21 cellular contexts compared by ENCODE assay signal in genomic region chr16:12305081-12305596, GRCh38.
DNase-seq lines count a peak whose midpoint lies in the region; ATAC-seq, FAIRE-seq and TF ChIP-seq lines count a peak whose summit lies in the region.
"Had no signal": no experiment of that assay in that cellular context is flagged by ENCODE, and none has a peak within 500 bp of the region (broad histone marks: within the 10 kb centered on the region; RNA-seq: fewer than 3 reads in every experiment).

No MANE protein-coding gene starts in this region.

- H3K9me2 ChIP-seq in OCI-LY1 (ENCODE audit: low read depth, low read length), result no peaks in the 10 kb centered on the region

- H3K27ac ChIP-seq in OCI-LY1 (ENCODE audit: low read depth, low read length, poor library complexity, severe bottlenecking), result peak overlapping the region; percentile 75
- H3K27ac ChIP-seq in small intestine (ENCODE audit: low read depth in 1 of 2, low read length in 1 of 2), result no peak overlapping the region

- peak overlapping the region; percentile 17; the same call in 1 of the 2 replicates for H3K9ac ChIP-seq in OCI-LY1 (ENCODE audit: low read length)

- no peaks in the 10 kb centered on the region for H4K20me1 ChIP-seq in OCI-LY1 (ENCODE audit: insufficient read depth, low read length)

- DNase-seq in NCI-H1105 treated with DMSO at 0.1 percent for 48 hours (lab: John Stamatoyannopoulos, UW), result peak; percentile 47
- peak; percentile 36 for DNase-seq in small intestine
- no peak for DNase-seq in COLO668 (lab: John Stamatoyannopoulos, UW; ENCODE audit: unreplicated experiment)
- no peak for DNase-seq in NCI-H2029 treated with DMSO at 0.1 percent for 48 hours (lab: John Stamatoyannopoulos, UW)
- DNase-seq: ACHN; BE2C; C1 segment of cervical spinal cord; Caco-2; CD4-positive, CD25-positive, alpha-beta regulatory T cell; CD8-positive, alpha-beta memory T cell; DMS79; GDM1; HFFc6 had no signal

- TF ChIP-seq CTCF in OCI-LY1 (IDR thresholded peaks at IDR 0.05; ENCODE audit: low read length), result no peak

- H3F3A ChIP-seq in OCI-LY1 (ENCODE audit: insufficient read depth, low read length), result no peaks in the 10 kb centered on the region

- H3K4me1 ChIP-seq in OCI-LY1 (ENCODE audit: insufficient read depth, low read length, severe bottlenecking) (peaks cover 77% of the 10 kb centered on the region), small intestine (ENCODE audit: control insufficient read depth in 2 of 2, insufficient read depth in 1 of 2, low read depth in 1 of 2, low read length in 1 of 2) (no peaks in the 10 kb centered on the region)
- H3K4me1 ChIP-seq: Caco-2 had no signal

- no peaks in the 10 kb centered on the region; the same call in 1 of the 2 replicates for H3K79me2 ChIP-seq in OCI-LY1 (ENCODE audit: insufficient read depth, low read length)

- no peak overlapping the region for H3K4me2 ChIP-seq in OCI-LY1 (ENCODE audit: low read length)
- H3K4me2 ChIP-seq: GM23338 had no signal

- no peak overlapping the region for H3K4me3 ChIP-seq in OCI-LY1 (ENCODE audit: low read depth, low read length, poor library complexity, severe bottlenecking)
- no peak overlapping the region for H3K4me3 ChIP-seq in small intestine (ENCODE audit: low read depth in 1 of 2, low read length in 2 of 2)
- H3K4me3 ChIP-seq: GM23338 had no signal

- H3K36me3 ChIP-seq in OCI-LY1 (ENCODE audit: insufficient read depth, low read length), result peaks cover 64% of the 10 kb centered on the region
- no peaks in the 10 kb centered on the region for H3K36me3 ChIP-seq in small intestine (ENCODE audit: control insufficient read depth in 2 of 2, insufficient read depth in 2 of 2, low read length in 2 of 2)
- H3K36me3 ChIP-seq: BE2C had no signal

- WGBS in small intestine, 3 donors, result 37 to 74% (median 47%) methylated on average over 9 of the region's 9 CpGs

- FAIRE-seq in small intestine (lab: Jason Lieb, UNC), result no peak
- FAIRE-seq: A204.1, D721Med, H54 had no signal

- ATAC-seq in esophagus mucosa (peak; percentile 74), SK-N-SH treated with all-trans-retinoic acid at 6 μM for 48 hours (no peak)
- ATAC-seq: GM23338, HCT116 had no signal

- H2AFZ ChIP-seq in OCI-LY1 (ENCODE audit: low read length), result no peak overlapping the region
- H2AFZ ChIP-seq: GM23338 had no signal

- H3K27me3 ChIP-seq in OCI-LY1 (ENCODE audit: insufficient read depth, low read length), result no peaks in the 10 kb centered on the region
- H3K27me3 ChIP-seq in small intestine (ENCODE audit: control insufficient read depth in 2 of 2, insufficient read depth in 2 of 2, low read length in 2 of 2), result no peaks in the 10 kb centered on the region
- H3K27me3 ChIP-seq: BE2C had no signal

- H3K9me3 ChIP-seq in OCI-LY1 (ENCODE audit: low read length) (no peaks in the 10 kb centered on the region), small intestine (ENCODE audit: control insufficient read depth, low read depth) (no peaks in the 10 kb centered on the region)
- H3K9me3 ChIP-seq: BE2C, Caco-2 had no signal

TF ChIP-seq in SK-N-SH treated with all-trans-retinoic acid at 6 μM for 48 hours, 23 proteins besides CTCF, POLR2A, EP300 and RAD21:
- TF ChIP-seq TCF4 (CRISPR knock-in tag; IDR thresholded peaks at IDR 0.05; ENCODE audit: borderline replicate concordance) (no peak), TSHZ2 (CRISPR knock-in tag; IDR thresholded peaks at IDR 0.05) (no peak), GLIS3 (CRISPR knock-in tag; IDR thresholded peaks at IDR 0.05) (no peak), RARB (CRISPR knock-in tag; IDR thresholded peaks at IDR 0.05) (no peak), PPARA (CRISPR knock-in tag; IDR thresholded peaks at IDR 0.05; ENCODE audit: borderline replicate concordance) (no peak), ISL1 (CRISPR knock-in tag; IDR thresholded peaks at IDR 0.05) (no peak), CSRNP3 (CRISPR knock-in tag; IDR thresholded peaks at IDR 0.05) (no peak), ZFP3 (CRISPR knock-in tag; IDR thresholded peaks at IDR 0.05) (no peak), ZFP30 (CRISPR knock-in tag; IDR thresholded peaks at IDR 0.05) (no peak), ZNF565 (CRISPR knock-in tag; conservative IDR thresholded peaks at IDR 0.05; ENCODE audit: low read depth) (no peak), POU6F1 (CRISPR knock-in tag; IDR thresholded peaks at IDR 0.05; ENCODE audit: borderline replicate concordance, low read depth) (no peak), OSR1 (CRISPR knock-in tag; IDR thresholded peaks at IDR 0.05) (no peak), ZNF8 (CRISPR knock-in tag; IDR thresholded peaks at IDR 0.05) (no peak), BACH2 (CRISPR knock-in tag; IDR thresholded peaks at IDR 0.05; ENCODE audit: borderline replicate concordance) (no peak), TOX (CRISPR knock-in tag; IDR thresholded peaks at IDR 0.05; ENCODE audit: borderline replicate concordance) (no peak), ARNTL (CRISPR knock-in tag; IDR thresholded peaks at IDR 0.05; ENCODE audit: borderline replicate concordance, low read depth) (no peak), ESRRG (CRISPR knock-in tag; IDR thresholded peaks at IDR 0.05) (no peak), PATZ1 (CRISPR knock-in tag; IDR thresholded peaks at IDR 0.05; ENCODE audit: borderline replicate concordance) (no peak), SNAI2 (CRISPR knock-in tag; IDR thresholded peaks at IDR 0.05) (no peak)

Comparison
In these comparisons a context has a peak if more than half of its experiments do, and no peak if none do; other contexts are left out.
1. DNase-seq: peak in NCI-H1105 treated with DMSO at 0.1 percent for 48 hours (single experiment) and small intestine (single experiment); none in COLO668 (single experiment) and NCI-H2029 treated with DMSO at 0.1 percent for 48 hours (single experiment).